In the genomic region with DNA sequence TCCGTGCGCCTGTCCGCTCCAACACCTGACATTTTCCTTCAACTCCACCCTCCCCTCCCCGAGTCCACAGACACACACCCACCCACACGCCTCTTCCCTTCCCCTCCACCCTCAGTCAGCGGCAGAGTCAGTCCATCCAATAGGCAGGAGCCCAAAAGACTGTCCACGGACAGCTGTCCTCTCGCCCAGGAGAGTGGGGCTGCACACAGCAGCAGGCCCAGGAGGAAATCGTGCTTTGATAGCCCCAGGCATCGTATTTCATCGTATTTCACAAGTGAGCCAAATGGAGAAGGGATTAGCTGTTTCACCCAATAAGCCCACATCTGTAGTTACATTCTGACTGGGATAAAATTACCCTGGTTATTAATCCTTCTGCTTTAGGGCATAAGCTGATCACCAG, we compare ENCODE assay signal across 8 cellular contexts.
DNase-seq lines count a peak whose midpoint lies in the region; ATAC-seq and TF ChIP-seq lines count a peak whose summit lies in the region.

No MANE protein-coding gene starts in this region.

- H3K36me3 ChIP-seq in cardiac muscle cell = no peaks in the 10 kb centered on the region

- DNase-seq in NCI-H2029 (lab: John Stamatoyannopoulos, UW) (peak; percentile 6), NCI-H2029 treated with DMSO at 0.1 percent for 48 hours (lab: John Stamatoyannopoulos, UW) (no peak), SK-N-DZ (ENCODE audit: low spot score) (peak; percentile 43), cardiac muscle cell (ENCODE audit: low read depth in 1 of 2, low spot score in 1 of 2) (peak in 1 of 2 donors; percentile 43), amniotic stem cell (lab: John Stamatoyannopoulos, UW) (no peak), T-helper 9 cell (no peak)
- no peak for DNase-seq in stimulated activated naive CD8-positive, alpha-beta T cell treated with anti-CD3 and anti-CD28 coated beads, Interleukin-15, amount 100 ng/mL, for 72 hours

- peak overlapping the region; percentile 84 to 87 for H3K4me3 Mint-ChIP-seq in stimulated activated naive CD8-positive, alpha-beta T cell treated with anti-CD3 and anti-CD28 coated beads, Interleukin-15, amount 100 ng/mL, for 72 hours

- no peaks in the 10 kb centered on the region for H3K9me3 ChIP-seq in cardiac muscle cell (ENCODE audit: low read depth)

- H3K27ac ChIP-seq in cardiac muscle cell = peak overlapping the region; percentile 8

- no peaks in the 10 kb centered on the region for H3K27me3 ChIP-seq in cardiac muscle cell

- no peak overlapping the region for H3K27ac Mint-ChIP-seq in stimulated activated naive CD8-positive, alpha-beta T cell treated with anti-CD3 and anti-CD28 coated beads, Interleukin-15, amount 100 ng/mL, for 72 hours

- H3K27me3 Mint-ChIP-seq in stimulated activated naive CD8-positive, alpha-beta T cell treated with anti-CD3 and anti-CD28 coated beads, Interleukin-15, amount 100 ng/mL, for 72 hours = peaks cover 7% of the 10 kb centered on the region

- H3K4me3 ChIP-seq in cardiac muscle cell = no peak overlapping the region

- ATAC-seq in stimulated activated naive CD8-positive, alpha-beta T cell treated with anti-CD3 and anti-CD28 coated beads, Interleukin-15, amount 100 ng/mL, for 72 hours = no peak
- no peak for ATAC-seq in activated CD4-positive, CD25-positive, alpha-beta regulatory T cell treated with anti-CD3 and anti-CD28 coated beads, Interleukin-2, amount 50 U/mL, for 24 hours

- H3K9me3 Mint-ChIP-seq in stimulated activated naive CD8-positive, alpha-beta T cell treated with anti-CD3 and anti-CD28 coated beads, Interleukin-15, amount 100 ng/mL, for 72 hours = no peaks in the 10 kb centered on the region

- H3K4me1 Mint-ChIP-seq in stimulated activated naive CD8-positive, alpha-beta T cell treated with anti-CD3 and anti-CD28 coated beads, Interleukin-15, amount 100 ng/mL, for 72 hours = peaks cover 27% of the 10 kb centered on the region

- H3K4me1 ChIP-seq in cardiac muscle cell (ENCODE audit: low read depth) = no peaks in the 10 kb centered on the region

- no peak for TF ChIP-seq CTCF in cardiac muscle cell (IDR thresholded peaks at IDR 0.05; ENCODE audit: low read depth, low read length)

Comparison
In these comparisons a context has a peak if more than half of its experiments do, and no peak if none do; other contexts are left out.
1. DNase-seq: peak in NCI-H2029 (single experiment) and SK-N-DZ (single experiment); none in NCI-H2029 treated with DMSO at 0.1 percent for 48 hours (single experiment), stimulated activated naive CD8-positive, alpha-beta T cell treated with anti-CD3 and anti-CD28 coated beads, Interleukin-15, amount 100 ng/mL, for 72 hours (0 of 2), amniotic stem cell (single experiment) and T-helper 9 cell (single experiment).